Comparison of ENCODE assay signal across 8 cellular contexts in the genomic region with DNA sequence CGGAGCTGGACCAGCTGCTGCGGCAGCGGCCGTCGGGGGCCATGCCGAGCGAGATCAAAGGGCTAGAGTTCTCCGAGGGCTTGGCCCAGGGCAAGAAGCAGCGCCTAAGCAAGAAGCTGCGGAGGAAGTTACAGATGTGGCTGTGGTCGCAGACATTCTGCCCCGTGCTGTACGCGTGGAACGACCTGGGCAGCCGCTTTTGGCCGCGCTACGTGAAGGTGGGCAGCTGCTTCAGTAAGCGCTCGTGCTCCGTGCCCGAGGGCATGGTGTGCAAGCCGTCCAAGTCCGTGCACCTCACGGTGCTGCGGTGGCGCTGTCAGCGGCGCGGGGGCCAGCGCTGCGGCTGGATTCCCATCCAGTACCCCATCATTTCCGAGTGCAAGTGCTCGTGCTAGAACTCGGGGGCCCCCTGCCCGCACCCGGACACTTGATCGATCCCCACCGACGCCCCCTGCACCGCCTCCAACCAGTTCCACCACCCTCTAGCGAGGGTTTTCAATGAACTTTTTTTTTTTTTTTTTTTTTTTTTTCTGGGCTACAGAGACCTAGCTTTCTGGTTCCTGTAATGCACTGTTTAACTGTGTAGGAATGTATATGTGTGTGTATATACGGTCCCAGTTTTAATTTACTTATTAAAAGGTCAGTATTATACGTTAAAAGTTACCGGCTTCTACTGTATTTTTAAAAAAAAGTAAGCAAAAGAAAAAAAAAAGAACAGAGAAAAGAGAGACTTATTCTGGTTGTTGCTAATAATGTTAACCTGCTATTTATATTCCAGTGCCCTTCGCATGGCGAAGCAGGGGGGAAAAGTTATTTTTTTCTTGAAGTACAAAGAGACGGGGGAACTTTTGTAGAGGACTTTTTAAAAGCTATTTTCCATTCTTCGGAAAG. TPM values are rescaled to one million over a fixed set of nuclear protein-coding genes. Genes with fewer than 3 reads are reported as not detected.
DNase-seq lines count a peak whose midpoint lies in the region; TF ChIP-seq lines count a peak whose summit lies in the region.

No MANE protein-coding gene starts in this region.

- CTCF ChIA-PET in AG04449 (lab: Yijun Ruan, JAX): interaction anchor here (0.9 to 9.0 kb wide), 7 partner anchors 11 to 572 kb away, joined by 3 to 265 read pairs (median 3); no protein-coding TSS in a partner anchor

- H3K4me3 Mint-ChIP-seq in chondrocyte (ENCODE audit: unreplicated experiment): peak overlapping the region; percentile 49

- no peaks in the 10 kb centered on the region for H3K9me3 Mint-ChIP-seq in chondrocyte (ENCODE audit: low read depth)

- peak overlapping the region; percentile 83 for H3K27ac ChIP-seq in vagina

- DNase-seq in AG04449 (ENCODE audit: low read depth, low spot score): no peak
- peak; percentile 26 for DNase-seq in H4 (ENCODE audit: low spot score)
- peak; percentile 48 for DNase-seq in SW480 (ENCODE audit: low spot score)
- DNase-seq in chondrocyte (ENCODE audit: low spot score): no peak
- DNase-seq in vagina (ENCODE audit: extremely low spot score in 2 of 2): no peak
- DNase-seq in central memory CD4-positive, alpha-beta T cell: no peak
- no peak for DNase-seq in NCI-H1417 treated with DMSO at 0.1 percent for 48 hours (lab: John Stamatoyannopoulos, UW)

- POLR2A ChIA-PET in AG04449 (lab: Yijun Ruan, JAX): interaction anchor here (0.8 kb wide), 1 partner anchor 105 kb away, joined by 3 read pairs; no protein-coding TSS in a partner anchor

- H3K4me1 ChIP-seq in mononuclear cell (ENCODE audit: insufficient read depth, low read length): peaks cover 48% of the 10 kb centered on the region
- peaks cover 43% of the 10 kb centered on the region for H3K4me1 ChIP-seq in vagina

- peaks cover 33% of the 10 kb centered on the region for H3K27me3 Mint-ChIP-seq in chondrocyte (ENCODE audit: low read depth)

- H3K9me3 ChIP-seq in mononuclear cell (ENCODE audit: low read depth, low read length) (no peaks in the 10 kb centered on the region), vagina (no peaks in the 10 kb centered on the region)

- peak overlapping the region; percentile 63 for H3K4me3 ChIP-seq in AG04449 (ENCODE audit: low read depth, low read length)
- H3K4me3 ChIP-seq in mononuclear cell (ENCODE audit: low read length): peak overlapping the region; percentile 40
- peak overlapping the region; percentile 56 to 70 for H3K4me3 ChIP-seq in vagina

- peaks cover 49% of the 10 kb centered on the region for H3K27me3 ChIP-seq in mononuclear cell (ENCODE audit: insufficient read depth, low read length)
- no peaks in the 10 kb centered on the region for H3K27me3 ChIP-seq in vagina

- H3K36me3 Mint-ChIP-seq in chondrocyte (ENCODE audit: low read depth): no peaks in the 10 kb centered on the region

- H3K36me3 ChIP-seq in vagina: no peaks in the 10 kb centered on the region

- no peak for TF ChIP-seq POLR2A in vagina (IDR thresholded peaks at IDR 0.05)

- no peak for TF ChIP-seq CTCF in AG04449 (IDR thresholded peaks at IDR 0.05; ENCODE audit: insufficient read depth, low read length, missing control alignments)
- TF ChIP-seq CTCF in chondrocyte (IDR thresholded peaks at IDR 0.05): peak; percentile 33
- TF ChIP-seq CTCF in vagina (IDR thresholded peaks at IDR 0.05): no peak

- H3K27ac Mint-ChIP-seq in chondrocyte (ENCODE audit: unreplicated experiment): no peak overlapping the region

- H3K4me1 Mint-ChIP-seq in chondrocyte (ENCODE audit: low read depth): peaks cover 42% of the 10 kb centered on the region

- intact Hi-C loops in vagina (cut with DNase I): loop anchor here (5.0 to 10.0 kb wide), 2 partner anchors 123 to 180 kb away; no protein-coding TSS in a partner anchor

RNA-seq across cellular contexts. Expression of a gene that starts 1.3 kb away (rescaled TPM):
- total RNA-seq in H4 (2014; rRNA removed; shearing (Covaris generic)): 0.78 and 1.2 TPM in 2 replicates
- 1.4 to 2.0 TPM (median 1.4 TPM) in 3 replicates for total RNA-seq in chondrocyte
- total RNA-seq in mononuclear cell: 12.0 TPM
- total RNA-seq in vagina: 7.4 TPM

Comparison
In these comparisons a context has a peak if more than half of its experiments do, and no peak if none do; other contexts are left out.
1. DNase-seq: peak in H4 (single experiment) and SW480 (single experiment); none in AG04449 (single experiment), chondrocyte (single experiment), vagina (0 of 2), central memory CD4-positive, alpha-beta T cell (single experiment) and NCI-H1417 treated with DMSO at 0.1 percent for 48 hours (single experiment).
2. Peak in every context shown above with its lines, with median percentiles within 50 percentile points of each other: H3K4me3 ChIP-seq.